Comparison of ENCODE assay signal across 15 cellular contexts in the genomic region with DNA sequence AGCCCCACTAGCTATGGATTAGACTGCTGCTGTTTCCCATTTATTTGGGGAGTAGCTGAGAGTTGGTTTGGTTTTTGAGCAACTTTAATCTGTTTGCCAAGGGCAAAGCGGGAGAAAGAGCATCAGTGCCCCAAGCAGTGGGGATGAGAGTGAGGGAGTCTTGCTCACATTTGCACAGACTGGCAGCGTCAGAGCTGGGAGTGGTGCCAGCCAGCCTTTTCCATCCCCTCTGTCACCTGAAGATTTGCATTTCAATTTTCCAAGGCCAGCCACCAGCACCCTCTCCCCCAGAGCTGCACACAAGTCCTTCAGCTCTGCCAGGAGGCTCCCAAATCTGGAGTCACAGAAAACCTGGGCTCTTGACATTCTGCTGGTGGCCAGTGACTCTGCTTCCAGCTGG. TPM values are rescaled to one million over a fixed set of nuclear protein-coding genes. Genes with fewer than 3 reads are reported as not detected.
DNase-seq lines count a peak whose midpoint lies in the region; TF ChIP-seq lines count a peak whose summit lies in the region.
"Had no signal": no experiment of that assay in that cellular context is flagged by ENCODE, and none has a peak within 500 bp of the region (broad histone marks: within the 10 kb centered on the region; RNA-seq: fewer than 3 reads in every experiment).

No MANE protein-coding gene starts in this region.

- POLR2A ChIA-PET in activated CD4-positive, alpha-beta T cell treated with anti-CD3 and anti-CD28 coated beads, Interleukin-2, amount 10 ng/mL, durations not matched to agents 7 days and 5 days (lab: Charles Lee): no interaction called here

- peaks cover 3% of the 10 kb centered on the region for H3K4me1 ChIP-seq in osteoblast (ENCODE audit: insufficient read depth, low read length)

- no peaks in the 10 kb centered on the region for H3K36me3 ChIP-seq in osteoblast (ENCODE audit: insufficient read depth, low read length)
- H3K36me3 ChIP-seq: MG63 had no signal

- H3K4me2 ChIP-seq in osteoblast (ENCODE audit: insufficient read depth, low read length): no peak overlapping the region
- H3K4me2 ChIP-seq: KMS-11 had no signal

- no peaks in the 10 kb centered on the region for H3K9me3 Mint-ChIP-seq in activated CD4-positive, alpha-beta T cell treated with anti-CD3 and anti-CD28 coated beads, Interleukin-2, amount 10 ng/mL, durations not matched to agents 7 days and 5 days
- H3K9me3 Mint-ChIP-seq: H9 had no signal

- H3K27ac Mint-ChIP-seq in activated CD4-positive, alpha-beta T cell treated with anti-CD3 and anti-CD28 coated beads, Interleukin-2, amount 10 ng/mL, durations not matched to agents 7 days and 5 days: no peak overlapping the region
- H3K27ac Mint-ChIP-seq: H9 had no signal

- CTCF ChIA-PET in activated CD4-positive, alpha-beta T cell treated with anti-CD3 and anti-CD28 coated beads, Interleukin-2, amount 10 ng/mL, durations not matched to agents 7 days and 5 days (lab: Charles Lee): interaction anchor here (1.5 kb wide), 1 partner anchor 9 kb away, joined by 4 read pairs; no protein-coding TSS in a partner anchor

- no peaks in the 10 kb centered on the region for H3K79me2 ChIP-seq in osteoblast (ENCODE audit: insufficient read depth, low read length)

- no peak overlapping the region for H3K4me3 Mint-ChIP-seq in activated CD4-positive, alpha-beta T cell treated with anti-CD3 and anti-CD28 coated beads, Interleukin-2, amount 10 ng/mL, durations not matched to agents 7 days and 5 days
- H3K4me3 Mint-ChIP-seq: H9 had no signal

- peak; percentile 27 for DNase-seq in NCI-H2107 treated with DMSO at 0.1 percent for 48 hours (lab: John Stamatoyannopoulos, UW; ENCODE audit: unreplicated experiment)
- no peak for DNase-seq in NCI-H2107 (lab: John Stamatoyannopoulos, UW)
- DNase-seq in NCI-H1092 treated with DMSO at 0.1 percent for 48 hours (lab: John Stamatoyannopoulos, UW): peak; percentile 20
- peak; percentile 47 for DNase-seq in astrocyte of the hippocampus (ENCODE audit: low read depth, low spot score)
- DNase-seq in osteoblast (ENCODE audit: insufficient read length, low spot score, missing footprints): peak; percentile 26
- no peak for DNase-seq in activated CD4-positive, alpha-beta T cell treated with anti-CD3 and anti-CD28 coated beads, Interleukin-2, amount 10 ng/mL, durations not matched to agents 7 days and 5 days
- DNase-seq in dermis blood vessel endothelial cell: no peak
- no peak for DNase-seq in NCI-H2196 (lab: John Stamatoyannopoulos, UW; ENCODE audit: unreplicated experiment)
- DNase-seq: COR-L47, H9, MG63, NCI-H1417 treated with DMSO at 0.1 percent for 48 hours, NCI-H2081 had no signal

- no peaks in the 10 kb centered on the region for H3K4me1 Mint-ChIP-seq in activated CD4-positive, alpha-beta T cell treated with anti-CD3 and anti-CD28 coated beads, Interleukin-2, amount 10 ng/mL, durations not matched to agents 7 days and 5 days

- no peak for TF ChIP-seq CTCF in osteoblast (IDR thresholded peaks at IDR 0.05; ENCODE audit: extremely low read depth, low read depth, low read length)

- H2AFZ ChIP-seq in osteoblast (ENCODE audit: low read length): no peak overlapping the region

- H3K36me3 Mint-ChIP-seq in activated CD4-positive, alpha-beta T cell treated with anti-CD3 and anti-CD28 coated beads, Interleukin-2, amount 10 ng/mL, durations not matched to agents 7 days and 5 days (ENCODE audit: low read depth): no peaks in the 10 kb centered on the region

- H3K27me3 Mint-ChIP-seq in activated CD4-positive, alpha-beta T cell treated with anti-CD3 and anti-CD28 coated beads, Interleukin-2, amount 10 ng/mL, durations not matched to agents 7 days and 5 days: no peaks in the 10 kb centered on the region

- H3K9me3 ChIP-seq in osteoblast (ENCODE audit: low read depth, low read length): no peaks in the 10 kb centered on the region
- H3K9me3 ChIP-seq: MG63 had no signal

- H4K20me1 ChIP-seq in osteoblast (ENCODE audit: insufficient read depth, low read length): no peaks in the 10 kb centered on the region

- no peak overlapping the region for H3K4me3 ChIP-seq in osteoblast (ENCODE audit: insufficient read depth, low read length)
- H3K4me3 ChIP-seq: MG63 had no signal

- H3K27ac ChIP-seq in osteoblast (ENCODE audit: low read depth, low read length): no peak overlapping the region
- H3K27ac ChIP-seq: C4-2B, KMS-11 had no signal

- no peaks in the 10 kb centered on the region for H3K27me3 ChIP-seq in osteoblast (ENCODE audit: insufficient read depth, low read length)
- H3K27me3 ChIP-seq: MG63 had no signal

RNA-seq across cellular contexts. Expression of gene UVRAG, which starts 21.0 kb away (rescaled TPM):
- total RNA-seq in osteoblast (28.2 and 30.4 TPM in 2 replicates), dermis blood vessel endothelial cell (75.3 and 98.2 TPM in 2 replicates)
- total RNA-seq in activated CD4-positive, alpha-beta T cell treated with anti-CD3 and anti-CD28 coated beads, Interleukin-2, amount 10 ng/mL, durations not matched to agents 7 days and 5 days: 10 to 100 TPM; 16.8 to 17.0 TPM

RNA-seq across cellular contexts. Expression of gene DGAT2, which starts 25.4 kb away (rescaled TPM):
- total RNA-seq in osteoblast (2.9 and 3.6 TPM in 2 replicates), dermis blood vessel endothelial cell (0.68 and 2.1 TPM in 2 replicates)
- under 1 TPM; 0.77 to 0.99 TPM for total RNA-seq in activated CD4-positive, alpha-beta T cell treated with anti-CD3 and anti-CD28 coated beads, Interleukin-2, amount 10 ng/mL, durations not matched to agents 7 days and 5 days

Comparison
In these comparisons a context has a peak if more than half of its experiments do, and no peak if none do; other contexts are left out.
1. DNase-seq: peak in NCI-H2107 treated with DMSO at 0.1 percent for 48 hours (single experiment), NCI-H1092 treated with DMSO at 0.1 percent for 48 hours (single experiment), astrocyte of the hippocampus (single experiment) and osteoblast (single experiment); none in NCI-H2107 (single experiment), activated CD4-positive, alpha-beta T cell treated with anti-CD3 and anti-CD28 coated beads, Interleukin-2, amount 10 ng/mL, durations not matched to agents 7 days and 5 days (single experiment), dermis blood vessel endothelial cell (single experiment) and NCI-H2196 (single experiment).